16 cellular contexts compared by ENCODE assay signal in genomic region chr14:73272393-73272792, GRCh38. TPM values are rescaled to one million over a fixed set of nuclear protein-coding genes. Genes with fewer than 3 reads are reported as not detected.
DNase-seq lines count a peak whose midpoint lies in the region; ATAC-seq, FAIRE-seq and TF ChIP-seq lines count a peak whose summit lies in the region.
"Had no signal": no experiment of that assay in that cellular context is flagged by ENCODE, and none has a peak within 500 bp of the region (broad histone marks: within the 10 kb centered on the region; RNA-seq: fewer than 3 reads in every experiment).

No MANE protein-coding gene starts in this region.

- no peaks in the 10 kb centered on the region for H3K9me3 ChIP-seq in PC-3 (ENCODE audit: low read length)

- no peaks in the 10 kb centered on the region for H3K9me2 ChIP-seq in PC-3 (replicated peaks; ENCODE audit: low read length)

- H3K27ac ChIP-seq in PC-3 (ENCODE audit: low read length), result no peak overlapping the region

- H3K4me3 ChIP-seq in PC-3 (ENCODE audit: low read length), result no peak overlapping the region

- no peaks in the 10 kb centered on the region for H3F3A ChIP-seq in PC-3 (ENCODE audit: low read length, unreplicated experiment)

- TF ChIP-seq CTCF in D721Med (IDR thresholded peaks at IDR 0.05; ENCODE audit: insufficient read depth, missing control alignments) (no peak), PC-3 (conservative IDR thresholded peaks at IDR 0.05; ENCODE audit: low read depth, low read length) (no peak)

- ATAC-seq in sciatic nerve (peak; percentile 31), PC-3 (no peak), HG03108 (IDR thresholded peaks at IDR 0.05; ENCODE audit: unreplicated experiment) (no peak)

- no TSS peak for BruUV-seq in PC-3 (replicated peaks; lab: Mats Ljungman, UMichigan)

- no peaks in the 10 kb centered on the region for H3K27me3 ChIP-seq in PC-3 (ENCODE audit: low read length)

- no peaks in the 10 kb centered on the region for H3K4me1 ChIP-seq in PC-3 (ENCODE audit: insufficient read depth, low read length)

- POLR2A ChIA-PET in PC-3 (lab: Charles Lee; ENCODE audit: unreplicated experiment), result no interaction called here

- intact Hi-C loops in sciatic nerve (cut with DNase I), result no loop called here
- intact Hi-C loops in PC-3 (cut with micrococcal nuclease), result no loop called here

- CTCF ChIA-PET in PC-3 (lab: Charles Lee), result interaction anchor here (1.0 kb wide), 1 partner anchor 23 kb away, joined by 6 read pairs; no protein-coding TSS in a partner anchor

- H4K20me1 ChIP-seq in PC-3 (ENCODE audit: low read length), result no peaks in the 10 kb centered on the region

- H3K36me3 ChIP-seq in PC-3 (ENCODE audit: low read depth, low read length), result no peaks in the 10 kb centered on the region; the same call in 1 of the 2 replicates

- H3K4me2 ChIP-seq in PC-3 (ENCODE audit: low read length), result no peak overlapping the region

- no peak overlapping the region for H3K9ac ChIP-seq in PC-3 (ENCODE audit: low read length)

- peak; percentile 81 for DNase-seq in D721Med (ENCODE audit: insufficient read length, low spot score)
- DNase-seq in NCI-H524 treated with DMSO at 0.1 percent for 48 hours (lab: John Stamatoyannopoulos, UW), result peak; percentile 87
- DNase-seq in fibroblast of gingiva (ENCODE audit: low read depth), result peak; percentile 43
- no peak for DNase-seq in sciatic nerve (ENCODE audit: low spot score)
- no peak for DNase-seq in PC-3
- DNase-seq in stimulated activated CD4-positive, alpha-beta T cell treated with anti-CD3 and anti-CD28 coated beads, Interleukin-2, amount 100 ng/mL, for 48 hours, result no peak
- DNase-seq in DMS53 treated with DMSO at 0.1 percent for 48 hours (lab: John Stamatoyannopoulos, UW; ENCODE audit: unreplicated experiment), result no peak
- DNase-seq: Calu3; CD4-positive, alpha-beta T cell; EL; Karpas-422; MM.1S; NCI-H1105; NCI-H2029 treated with DMSO at 0.1 percent for 48 hours had no signal

- FAIRE-seq in D721Med (lab: Jason Lieb, UNC), result no peak
- FAIRE-seq: H54 had no signal

- no peaks in the 10 kb centered on the region for H3K79me2 ChIP-seq in PC-3 (ENCODE audit: low read length)

- no peak overlapping the region for H2AFZ ChIP-seq in PC-3 (ENCODE audit: low read length)

RNA-seq across cellular contexts. Expression of gene PAPLN, which starts 35.1 kb away (rescaled TPM):
- total RNA-seq in sciatic nerve, result 115 TPM
- total RNA-seq in PC-3 (2014; rRNA removed), result 0.35 and 0.40 TPM in 2 replicates

Comparison
In these comparisons a context has a peak if more than half of its experiments do, and no peak if none do; other contexts are left out.
1. DNase-seq: peak in D721Med (single experiment), NCI-H524 treated with DMSO at 0.1 percent for 48 hours (single experiment) and fibroblast of gingiva (single experiment); none in sciatic nerve (single experiment), PC-3 (single experiment), stimulated activated CD4-positive, alpha-beta T cell treated with anti-CD3 and anti-CD28 coated beads, Interleukin-2, amount 100 ng/mL, for 48 hours (0 of 2) and DMS53 treated with DMSO at 0.1 percent for 48 hours (single experiment).
2. RNA of gene PAPLN, which starts 35.1 kb away (total RNA-seq): 115 TPM in sciatic nerve (single experiment); 0.35 to 0.40 TPM in PC-3; every median in the first group is over 10 times any median in the second.